ENCODE assay signal across 34 cellular contexts in genomic region chr6:72203983-72204382, GRCh38.
"Had no signal": no experiment of that assay in that cellular context is flagged by ENCODE, and none has a peak within 500 bp of the region (broad histone marks: within the 10 kb centered on the region; RNA-seq: fewer than 3 reads in every experiment).

No MANE protein-coding gene starts in this region.

- H3K27ac ChIP-seq: adrenal gland, breast epithelium, cardiac muscle cell, colonic mucosa, epithelial cell of prostate, esophagus squamous epithelium, gastroesophageal sphincter, heart right ventricle had no signal

- H3K9me3 ChIP-seq: adrenal gland, breast epithelium, colonic mucosa, esophagus squamous epithelium, gastroesophageal sphincter had no signal

- H3K4me3 Mint-ChIP-seq: activated CD4-positive, alpha-beta memory T cell treated with anti-CD3 and anti-CD28 coated beads for 36 hours; activated CD4-positive, alpha-beta T cell treated with anti-CD3 and anti-CD28 coated beads for 36 hours; activated CD4-positive, alpha-beta T cell treated with anti-CD3 and anti-CD28 coated beads, Interleukin-2, amount 10 ng/mL, durations not matched to agents 24 days and 14 days; activated CD8-positive, alpha-beta memory T cell treated with anti-CD3 and anti-CD28 coated beads, Interleukin-2, amount 10 ng/mL, durations not matched to agents 7 days and 5 days; activated CD8-positive, alpha-beta T cell treated with anti-CD3 and anti-CD28 coated beads, Interleukin-2, amount 10 ng/mL, durations not matched to agents 7 days and 5 days; activated naive CD4-positive, alpha-beta T cell treated with anti-CD3 and anti-CD28 coated beads for 36 hours; activated naive CD4-positive, alpha-beta T cell treated with anti-CD3 and anti-CD28 coated beads, Interleukin-2, amount 50 U/mL, for 24 hours; activated naive CD8-positive, alpha-beta T cell treated with anti-CD3 and anti-CD28 coated beads for 36 hours; activated naive CD8-positive, alpha-beta T cell treated with anti-CD3 and anti-CD28 coated beads, Interleukin-2, amount 50 U/mL, for 24 hours; activated T-helper 1 cell treated with anti-CD3 and anti-CD28 coated beads, Interleukin-12 subunit alpha, Interleukin-12 subunit beta, Interleukin-2, Interleukin-4 antibody, amounts not matched to agents 30 ng/mL and 10 ng/mL and 1 ng/mL, durations not matched to agents 14 hours and 24 hours and 36 hours; brain; T-helper 17 cell; T-helper 2 cell treated with Interferon-gamma antibody and Interleukin-4, amounts not matched to agents 5 μg/mL and 100 μg/mL, for 36 hours had no signal

- H3K27me3 Mint-ChIP-seq: activated CD4-positive, alpha-beta memory T cell treated with anti-CD3 and anti-CD28 coated beads for 36 hours; activated CD4-positive, alpha-beta T cell treated with anti-CD3 and anti-CD28 coated beads for 36 hours; activated CD4-positive, alpha-beta T cell treated with anti-CD3 and anti-CD28 coated beads, Interleukin-2, amount 10 ng/mL, durations not matched to agents 24 days and 14 days; activated CD8-positive, alpha-beta memory T cell treated with anti-CD3 and anti-CD28 coated beads, Interleukin-2, amount 10 ng/mL, durations not matched to agents 7 days and 5 days; activated naive CD4-positive, alpha-beta T cell treated with anti-CD3 and anti-CD28 coated beads, Interleukin-2, amount 50 U/mL, for 24 hours; activated naive CD8-positive, alpha-beta T cell treated with anti-CD3 and anti-CD28 coated beads for 36 hours; activated naive CD8-positive, alpha-beta T cell treated with anti-CD3 and anti-CD28 coated beads, Interleukin-2, amount 50 U/mL, for 24 hours; brain; T-helper 17 cell had no signal

- H3K36me3 ChIP-seq: adrenal gland, breast epithelium, cardiac muscle cell, colonic mucosa, esophagus squamous epithelium, gastroesophageal sphincter, heart right ventricle had no signal

- ATAC-seq: activated CD4-positive, alpha-beta T cell treated with anti-CD3 and anti-CD28 coated beads for 36 hours; activated CD8-positive, alpha-beta memory T cell treated with anti-CD3 and anti-CD28 coated beads, Interleukin-2, amount 10 ng/mL, durations not matched to agents 7 days and 5 days; activated CD8-positive, alpha-beta T cell treated with anti-CD3 and anti-CD28 coated beads, Interleukin-2, amount 10 ng/mL, durations not matched to agents 7 days and 5 days; activated naive CD8-positive, alpha-beta T cell treated with anti-CD3 and anti-CD28 coated beads, Interleukin-2, amount 50 U/mL, for 24 hours; gastroesophageal sphincter; heart right ventricle; T-helper 17 cell had no signal

- DNase-seq: activated CD4-positive, alpha-beta memory T cell treated with anti-CD3 and anti-CD28 coated beads for 36 hours; activated CD4-positive, alpha-beta T cell treated with anti-CD3 and anti-CD28 coated beads for 36 hours; activated CD4-positive, alpha-beta T cell treated with anti-CD3 and anti-CD28 coated beads, Interleukin-2, amount 10 ng/mL, durations not matched to agents 24 days and 14 days; activated CD4-positive, CD25-positive, alpha-beta regulatory T cell; activated CD4-positive, CD25-positive, alpha-beta regulatory T cell treated with anti-CD3 and anti-CD28 coated beads, Interleukin-2, amount 50 U/mL, for 72 hours; activated CD8-positive, alpha-beta memory T cell treated with anti-CD3 and anti-CD28 coated beads, Interleukin-2, amount 10 ng/mL, durations not matched to agents 7 days and 5 days; activated CD8-positive, alpha-beta memory T cell treated with anti-CD3 and anti-CD28 coated beads, Interleukin-2, amount 50 U/mL, for 4 hours; activated CD8-positive, alpha-beta T cell treated with anti-CD3 and anti-CD28 coated beads, Interleukin-2, amount 10 ng/mL, durations not matched to agents 7 days and 5 days; activated effector memory CD4-positive, alpha-beta T cell treated with anti-CD3 and anti-CD28 coated beads, Interleukin-2, amount 50 U/mL, for 16 hours; activated naive CD4-positive, alpha-beta T cell treated with anti-CD3 and anti-CD28 coated beads for 36 hours; activated naive CD8-positive, alpha-beta T cell treated with anti-CD3 and anti-CD28 coated beads for 36 hours; activated naive CD8-positive, alpha-beta T cell treated with anti-CD3 and anti-CD28 coated beads, Interleukin-2, amount 50 U/mL, for 24 hours; activated T-cell treated with anti-CD3 and anti-CD28 coated beads, Interleukin-2, amount 50 U/mL, for 1 hour; activated T-cell treated with anti-CD3 and anti-CD28 coated beads, Interleukin-2, amount 50 U/mL, for 48 hours; adrenal gland; amygdala; aorta; central memory CD4-positive, alpha-beta T cell; cerebellar nuclear complex; colonic mucosa; effector CD8-positive, alpha-beta T cell; esophagus squamous epithelium; foreskin melanocyte; heart right ventricle; T-helper 17 cell had no signal

- H3K36me3 Mint-ChIP-seq: activated CD4-positive, alpha-beta memory T cell treated with anti-CD3 and anti-CD28 coated beads for 36 hours; activated CD8-positive, alpha-beta memory T cell treated with anti-CD3 and anti-CD28 coated beads, Interleukin-2, amount 10 ng/mL, durations not matched to agents 7 days and 5 days; activated naive CD4-positive, alpha-beta T cell treated with anti-CD3 and anti-CD28 coated beads, Interleukin-2, amount 50 U/mL, for 24 hours; activated naive CD8-positive, alpha-beta T cell treated with anti-CD3 and anti-CD28 coated beads for 36 hours; brain had no signal

- H3K9me3 Mint-ChIP-seq: activated CD4-positive, alpha-beta memory T cell treated with anti-CD3 and anti-CD28 coated beads for 36 hours; activated CD4-positive, alpha-beta T cell treated with anti-CD3 and anti-CD28 coated beads, Interleukin-2, amount 10 ng/mL, durations not matched to agents 24 days and 14 days; activated naive CD4-positive, alpha-beta T cell treated with anti-CD3 and anti-CD28 coated beads for 36 hours; activated naive CD4-positive, alpha-beta T cell treated with anti-CD3 and anti-CD28 coated beads, Interleukin-2, amount 50 U/mL, for 24 hours; activated naive CD8-positive, alpha-beta T cell treated with anti-CD3 and anti-CD28 coated beads for 36 hours; activated naive CD8-positive, alpha-beta T cell treated with anti-CD3 and anti-CD28 coated beads, Interleukin-2, amount 50 U/mL, for 24 hours; activated T-helper 1 cell treated with anti-CD3 and anti-CD28 coated beads, Interleukin-12 subunit alpha, Interleukin-12 subunit beta, Interleukin-2, Interleukin-4 antibody, amounts not matched to agents 30 ng/mL and 10 ng/mL and 1 ng/mL, durations not matched to agents 14 hours and 24 hours and 36 hours; activated T-helper 2 cell treated with anti-CD3 and anti-CD28 coated beads, Interferon-gamma antibody, Interleukin-2, Interleukin-4, amounts not matched to agents 10 μg/mL and 5 μg/mL and 100 μg/mL, durations not matched to agents 14 hours and 24 hours and 36 hours; brain; T-helper 2 cell treated with Interferon-gamma antibody and Interleukin-4, amounts not matched to agents 5 μg/mL and 100 μg/mL, for 36 hours had no signal

- H3K4me1 ChIP-seq: adrenal gland, breast epithelium, colonic mucosa, gastroesophageal sphincter, heart right ventricle had no signal

- H3K27ac Mint-ChIP-seq: activated CD4-positive, alpha-beta memory T cell treated with anti-CD3 and anti-CD28 coated beads for 36 hours; activated CD4-positive, alpha-beta T cell treated with anti-CD3 and anti-CD28 coated beads for 36 hours; activated CD4-positive, alpha-beta T cell treated with anti-CD3 and anti-CD28 coated beads, Interleukin-2, amount 10 ng/mL, durations not matched to agents 24 days and 14 days; activated CD8-positive, alpha-beta memory T cell treated with anti-CD3 and anti-CD28 coated beads, Interleukin-2, amount 10 ng/mL, durations not matched to agents 7 days and 5 days; activated CD8-positive, alpha-beta T cell treated with anti-CD3 and anti-CD28 coated beads, Interleukin-2, amount 10 ng/mL, durations not matched to agents 7 days and 5 days; activated naive CD4-positive, alpha-beta T cell treated with anti-CD3 and anti-CD28 coated beads for 36 hours; activated naive CD4-positive, alpha-beta T cell treated with anti-CD3 and anti-CD28 coated beads, Interleukin-2, amount 50 U/mL, for 24 hours; activated naive CD8-positive, alpha-beta T cell treated with anti-CD3 and anti-CD28 coated beads for 36 hours; activated naive CD8-positive, alpha-beta T cell treated with anti-CD3 and anti-CD28 coated beads, Interleukin-2, amount 50 U/mL, for 24 hours; activated T-helper 1 cell treated with anti-CD3 and anti-CD28 coated beads, Interleukin-12 subunit alpha, Interleukin-12 subunit beta, Interleukin-2, Interleukin-4 antibody, amounts not matched to agents 30 ng/mL and 10 ng/mL and 1 ng/mL, durations not matched to agents 14 hours and 24 hours and 36 hours; activated T-helper 2 cell treated with anti-CD3 and anti-CD28 coated beads, Interferon-gamma antibody, Interleukin-2, Interleukin-4, amounts not matched to agents 10 μg/mL and 5 μg/mL and 100 μg/mL, durations not matched to agents 14 hours and 24 hours and 36 hours; brain; T-helper 17 cell; T-helper 2 cell treated with Interferon-gamma antibody and Interleukin-4, amounts not matched to agents 5 μg/mL and 100 μg/mL, for 36 hours had no signal

- H3K4me3 ChIP-seq: adrenal gland, breast epithelium, cardiac muscle cell, colonic mucosa, esophagus squamous epithelium, gastroesophageal sphincter, heart right ventricle had no signal

- H3K4me1 Mint-ChIP-seq: activated CD4-positive, alpha-beta T cell treated with anti-CD3 and anti-CD28 coated beads for 36 hours; activated CD4-positive, alpha-beta T cell treated with anti-CD3 and anti-CD28 coated beads, Interleukin-2, amount 10 ng/mL, durations not matched to agents 24 days and 14 days; activated CD8-positive, alpha-beta memory T cell treated with anti-CD3 and anti-CD28 coated beads, Interleukin-2, amount 10 ng/mL, durations not matched to agents 7 days and 5 days; activated naive CD4-positive, alpha-beta T cell treated with anti-CD3 and anti-CD28 coated beads, Interleukin-2, amount 50 U/mL, for 24 hours; activated naive CD8-positive, alpha-beta T cell treated with anti-CD3 and anti-CD28 coated beads for 36 hours; activated naive CD8-positive, alpha-beta T cell treated with anti-CD3 and anti-CD28 coated beads, Interleukin-2, amount 50 U/mL, for 24 hours; brain; T-helper 17 cell had no signal

- H3K27me3 ChIP-seq: adrenal gland, breast epithelium, cardiac muscle cell, colonic mucosa, esophagus squamous epithelium, gastroesophageal sphincter, heart right ventricle had no signal
